Comparison of ENCODE assay signal across 9 cellular contexts in genomic region chr1:190320952-190321351, GRCh38.
A peak's percentile ranks its signal among the peaks of the same experiment; 100 is the strongest.
DNase-seq lines count a peak whose midpoint lies in the region; ATAC-seq, FAIRE-seq and TF ChIP-seq lines count a peak whose summit lies in the region.
"Had no signal": no experiment of that assay in that cellular context is flagged by ENCODE, and none has a peak within 500 bp of the region (broad histone marks: within the 10 kb centered on the region; RNA-seq: fewer than 3 reads in every experiment).

No MANE protein-coding gene starts in this region.

- no peaks in the 10 kb centered on the region for H3K4me1 Mint-ChIP-seq in astrocyte (ENCODE audit: low read depth, unreplicated experiment)
- H3K4me1 Mint-ChIP-seq: activated CD4-positive, alpha-beta memory T cell treated with anti-CD3 and anti-CD28 coated beads, Interleukin-2, amount 10 ng/mL, durations not matched to agents 7 days and 5 days had no signal

- intact Hi-C loops in adrenal gland (cut with DNase I) (no loop called here), vagina (cut with DNase I) (no loop called here), Right ventricle myocardium superior (cut with DNase I) (no loop called here)

- H3K27me3 Mint-ChIP-seq in astrocyte (ENCODE audit: low read depth, unreplicated experiment): no peaks in the 10 kb centered on the region
- H3K27me3 Mint-ChIP-seq: activated CD4-positive, alpha-beta memory T cell treated with anti-CD3 and anti-CD28 coated beads, Interleukin-2, amount 10 ng/mL, durations not matched to agents 7 days and 5 days had no signal

- no peak for FAIRE-seq in astrocyte (lab: Jason Lieb, UNC)

- H3K4me1 ChIP-seq in astrocyte (ENCODE audit: insufficient read depth, low read length): no peaks in the 10 kb centered on the region
- no peaks in the 10 kb centered on the region for H3K4me1 ChIP-seq in adrenal gland (replicated peaks in 1 of 2)
- H3K4me1 ChIP-seq in vagina: no peaks in the 10 kb centered on the region

- no peak for ATAC-seq in Right ventricle myocardium superior (ENCODE audit: poor library complexity)

- H3K9me3 ChIP-seq in astrocyte (ENCODE audit: insufficient read depth, low read depth, low read length) (no peaks in the 10 kb centered on the region), adrenal gland (replicated peaks in 1 of 3) (no peaks in the 10 kb centered on the region), vagina (no peaks in the 10 kb centered on the region)

- TF ChIP-seq POLR2A in adrenal gland (IDR thresholded peaks at IDR 0.05) (no peak), vagina (IDR thresholded peaks at IDR 0.05) (no peak)

- no peak overlapping the region for H3K9ac ChIP-seq in astrocyte (ENCODE audit: low read length)

- WGBS in adrenal gland, 4 donors: 68 to 77% (median 73%) methylated on average over 3 of the region's 3 CpGs

- peak; percentile 43 for DNase-seq in DMS53 treated with DMSO at 0.1 percent for 48 hours (lab: John Stamatoyannopoulos, UW; ENCODE audit: unreplicated experiment)
- DNase-seq in NCI-H2171 treated with DMSO at 0.1 percent for 48 hours (lab: John Stamatoyannopoulos, UW): peak; percentile 68
- DNase-seq in astrocyte (ENCODE audit: low read depth): peak; percentile 35
- DNase-seq in myocyte (ENCODE audit: low read depth): peak; percentile 41
- no peak for DNase-seq in adrenal gland
- DNase-seq in GM10266 (ENCODE audit: extremely low spot score): no peak
- DNase-seq in vagina (ENCODE audit: extremely low spot score in 2 of 2): no peak
- no peak for DNase-seq in Right ventricle myocardium superior
- DNase-seq: activated CD4-positive, alpha-beta memory T cell treated with anti-CD3 and anti-CD28 coated beads, Interleukin-2, amount 10 ng/mL, durations not matched to agents 7 days and 5 days had no signal

- H3K27ac ChIP-seq in astrocyte (ENCODE audit: low read depth, low read length) (no peak overlapping the region), adrenal gland (no peak overlapping the region), vagina (no peak overlapping the region)

- H3K36me3 Mint-ChIP-seq in astrocyte (ENCODE audit: low read depth, unreplicated experiment): no peaks in the 10 kb centered on the region

- H3K4me3 Mint-ChIP-seq in astrocyte (ENCODE audit: unreplicated experiment): no peak overlapping the region
- H3K4me3 Mint-ChIP-seq: activated CD4-positive, alpha-beta memory T cell treated with anti-CD3 and anti-CD28 coated beads, Interleukin-2, amount 10 ng/mL, durations not matched to agents 7 days and 5 days had no signal

- no peak overlapping the region for H3K4me2 ChIP-seq in astrocyte (ENCODE audit: low read length)

- H3K4me3 ChIP-seq in astrocyte (ENCODE audit: insufficient read depth, low read depth, low read length) (no peak overlapping the region), adrenal gland (no peak overlapping the region), vagina (no peak overlapping the region)

- H3K9me3 Mint-ChIP-seq in astrocyte (ENCODE audit: unreplicated experiment): no peaks in the 10 kb centered on the region

- H2AFZ ChIP-seq in astrocyte (ENCODE audit: low read depth, low read length): no peak overlapping the region

- H3K27me3 ChIP-seq in astrocyte (ENCODE audit: insufficient read depth, low read length) (no peaks in the 10 kb centered on the region), adrenal gland (no peaks in the 10 kb centered on the region), vagina (no peaks in the 10 kb centered on the region)

- H3K79me2 ChIP-seq in astrocyte (ENCODE audit: insufficient read depth, low read length): no peaks in the 10 kb centered on the region

- TF ChIP-seq CTCF in astrocyte (IDR thresholded peaks at IDR 0.05; ENCODE audit: insufficient read depth, low read depth, low read length) (peak; percentile 54), adrenal gland (IDR thresholded peaks at IDR 0.05) (no peak), GM10266 (IDR thresholded peaks at IDR 0.05; ENCODE audit: control insufficient read depth, insufficient read depth, low read depth, missing control alignments) (no peak), vagina (IDR thresholded peaks at IDR 0.05) (no peak)

- H3K36me3 ChIP-seq in astrocyte (ENCODE audit: insufficient read depth, low read length) (no peaks in the 10 kb centered on the region), adrenal gland (replicated peaks in 1 of 2) (no peaks in the 10 kb centered on the region), vagina (no peaks in the 10 kb centered on the region)

- no peaks in the 10 kb centered on the region for H4K20me1 ChIP-seq in astrocyte (ENCODE audit: insufficient read depth, low read length)

- H3K27ac Mint-ChIP-seq in astrocyte (ENCODE audit: unreplicated experiment): no peak overlapping the region
- H3K27ac Mint-ChIP-seq: activated CD4-positive, alpha-beta memory T cell treated with anti-CD3 and anti-CD28 coated beads, Interleukin-2, amount 10 ng/mL, durations not matched to agents 7 days and 5 days had no signal

Comparison
In these comparisons a context has a peak if more than half of its experiments do, and no peak if none do; other contexts are left out.
1. DNase-seq: peak in DMS53 treated with DMSO at 0.1 percent for 48 hours (single experiment), NCI-H2171 treated with DMSO at 0.1 percent for 48 hours (single experiment), astrocyte (single experiment) and myocyte (single experiment); none in adrenal gland (0 of 7), GM10266 (single experiment), vagina (0 of 2) and Right ventricle myocardium superior (single experiment).